12 cellular contexts compared by ENCODE assay signal in the genomic region with DNA sequence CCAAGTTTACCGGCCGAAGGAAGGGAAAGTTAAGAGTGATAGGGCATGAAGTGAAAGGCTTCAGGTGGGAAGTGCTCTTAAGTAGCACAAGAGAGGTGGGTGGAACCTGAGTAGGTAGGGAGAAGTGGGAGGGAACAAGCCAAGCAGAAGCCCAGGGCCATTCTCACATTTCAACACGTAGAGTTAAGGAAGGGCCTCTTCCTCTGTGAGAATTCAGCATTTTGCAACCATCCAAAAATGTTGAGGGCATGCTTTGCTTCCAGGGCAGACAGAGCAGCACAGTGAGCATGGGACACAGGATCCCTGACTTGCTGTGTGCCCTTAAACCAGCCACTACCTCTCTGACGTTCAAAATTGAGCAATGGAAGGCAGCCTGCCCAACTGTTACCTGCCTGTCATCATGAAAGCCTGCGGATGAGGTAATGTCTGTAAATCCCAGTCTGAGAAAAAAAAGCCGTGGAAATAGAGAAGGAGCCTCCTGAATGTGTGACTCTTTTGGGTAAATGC. TPM values are rescaled to one million over a fixed set of nuclear protein-coding genes. Genes with fewer than 3 reads are reported as not detected.
DNase-seq lines count a peak whose midpoint lies in the region; ATAC-seq and TF ChIP-seq lines count a peak whose summit lies in the region.
"Had no signal": no experiment of that assay in that cellular context is flagged by ENCODE, and none has a peak within 500 bp of the region (broad histone marks: within the 10 kb centered on the region; RNA-seq: fewer than 3 reads in every experiment).

No MANE protein-coding gene starts in this region.

- H3K27me3 ChIP-seq in lower lobe of right lung (ENCODE audit: low read depth) = no peaks in the 10 kb centered on the region

- H3K4me3 Mint-ChIP-seq in IgD-negative memory B cell = peak overlapping the region; percentile 55 to 87 (median 84)
- H3K4me3 Mint-ChIP-seq in activated T-helper 17 cell treated with anti-CD3 and anti-CD28 coated beads, Interleukin-2, amount 50 U/mL, for 72 hours = peak overlapping the region; percentile 80

- DNase-seq in DMS79 (lab: John Stamatoyannopoulos, UW) = peak; percentile 3
- DNase-seq in lower lobe of right lung = peak; percentile 63
- DNase-seq in NCI-H1694 treated with DMSO at 0.1 percent for 48 hours (lab: John Stamatoyannopoulos, UW) = no peak
- DNase-seq in NCI-H1092 treated with DMSO at 0.1 percent for 48 hours (lab: John Stamatoyannopoulos, UW) = no peak
- DNase-seq in RKO (ENCODE audit: low spot score) = no peak
- no peak for DNase-seq in NCI-H774 (lab: John Stamatoyannopoulos, UW)
- DNase-seq: anterior cingulate cortex had no signal

- no peaks in the 10 kb centered on the region for H3K27me3 Mint-ChIP-seq in IgD-negative memory B cell
- no peaks in the 10 kb centered on the region for H3K27me3 Mint-ChIP-seq in activated T-helper 17 cell treated with anti-CD3 and anti-CD28 coated beads, Interleukin-2, amount 50 U/mL, for 72 hours

- H3K36me3 Mint-ChIP-seq in IgD-negative memory B cell = peaks cover 14% of the 10 kb centered on the region
- H3K36me3 Mint-ChIP-seq in activated T-helper 17 cell treated with anti-CD3 and anti-CD28 coated beads, Interleukin-2, amount 50 U/mL, for 72 hours (ENCODE audit: low read depth) = peaks cover 82% of the 10 kb centered on the region

- H3K27ac Mint-ChIP-seq in IgD-negative memory B cell = peak overlapping the region; percentile 76 to 99 (median 94)
- H3K27ac Mint-ChIP-seq in activated T-helper 17 cell treated with anti-CD3 and anti-CD28 coated beads, Interleukin-2, amount 50 U/mL, for 72 hours = peak overlapping the region; percentile 98

- no peaks in the 10 kb centered on the region for H3K9me3 Mint-ChIP-seq in IgD-negative memory B cell
- no peaks in the 10 kb centered on the region for H3K9me3 Mint-ChIP-seq in activated T-helper 17 cell treated with anti-CD3 and anti-CD28 coated beads, Interleukin-2, amount 50 U/mL, for 72 hours

- no peaks in the 10 kb centered on the region for H3K36me3 ChIP-seq in lower lobe of right lung
- H3K36me3 ChIP-seq: heart left ventricle, SJSA1, thoracic aorta had no signal

- H3K4me1 ChIP-seq in lower lobe of right lung = peaks cover 39% of the 10 kb centered on the region

- intact Hi-C loops in lower lobe of right lung (cut with DNase I) = no loop called here

- H3K4me1 Mint-ChIP-seq in IgD-negative memory B cell = peaks cover 62 to 66% (median 65%) of the 10 kb centered on the region in 3 donors
- peaks cover 59% of the 10 kb centered on the region for H3K4me1 Mint-ChIP-seq in activated T-helper 17 cell treated with anti-CD3 and anti-CD28 coated beads, Interleukin-2, amount 50 U/mL, for 72 hours

- peak overlapping the region; percentile 70 for H3K27ac ChIP-seq in lower lobe of right lung
- H3K27ac ChIP-seq: SJSA1, thoracic aorta had no signal

- no peak overlapping the region for H3K4me3 ChIP-seq in lower lobe of right lung
- H3K4me3 ChIP-seq: SJSA1, thoracic aorta had no signal

- H3K9me3 ChIP-seq in lower lobe of right lung = no peaks in the 10 kb centered on the region
- H3K9me3 ChIP-seq: heart left ventricle, SJSA1, thoracic aorta had no signal

- no peak for TF ChIP-seq CTCF in lower lobe of right lung (IDR thresholded peaks at IDR 0.05)

- no peak for ATAC-seq in activated T-helper 17 cell treated with anti-CD3 and anti-CD28 coated beads, Interleukin-2, amount 50 U/mL, for 72 hours (replicated peaks)
- peak; percentile 74 to 86 for ATAC-seq in lower lobe of right lung
- ATAC-seq: heart left ventricle had no signal

RNA-seq across cellular contexts. Expression of gene CYFIP2, which starts 3.3 kb away (rescaled TPM):
- 366 TPM for polyA plus RNA-seq in IgD-negative memory B cell
- total RNA-seq in activated T-helper 17 cell treated with anti-CD3 and anti-CD28 coated beads, Interleukin-2, amount 50 U/mL, for 72 hours = 100 to 1,000 TPM; 269 to 291 TPM
- total RNA-seq in lower lobe of right lung = 36.6 TPM

Comparison
In these comparisons a context has a peak if more than half of its experiments do, and no peak if none do; other contexts are left out.
1. DNase-seq: peak in DMS79 (single experiment) and lower lobe of right lung (single experiment); none in NCI-H1694 treated with DMSO at 0.1 percent for 48 hours (single experiment), NCI-H1092 treated with DMSO at 0.1 percent for 48 hours (single experiment), RKO (single experiment) and NCI-H774 (single experiment).